ENCODE assay signal across 1 cellular context in the genomic region with DNA sequence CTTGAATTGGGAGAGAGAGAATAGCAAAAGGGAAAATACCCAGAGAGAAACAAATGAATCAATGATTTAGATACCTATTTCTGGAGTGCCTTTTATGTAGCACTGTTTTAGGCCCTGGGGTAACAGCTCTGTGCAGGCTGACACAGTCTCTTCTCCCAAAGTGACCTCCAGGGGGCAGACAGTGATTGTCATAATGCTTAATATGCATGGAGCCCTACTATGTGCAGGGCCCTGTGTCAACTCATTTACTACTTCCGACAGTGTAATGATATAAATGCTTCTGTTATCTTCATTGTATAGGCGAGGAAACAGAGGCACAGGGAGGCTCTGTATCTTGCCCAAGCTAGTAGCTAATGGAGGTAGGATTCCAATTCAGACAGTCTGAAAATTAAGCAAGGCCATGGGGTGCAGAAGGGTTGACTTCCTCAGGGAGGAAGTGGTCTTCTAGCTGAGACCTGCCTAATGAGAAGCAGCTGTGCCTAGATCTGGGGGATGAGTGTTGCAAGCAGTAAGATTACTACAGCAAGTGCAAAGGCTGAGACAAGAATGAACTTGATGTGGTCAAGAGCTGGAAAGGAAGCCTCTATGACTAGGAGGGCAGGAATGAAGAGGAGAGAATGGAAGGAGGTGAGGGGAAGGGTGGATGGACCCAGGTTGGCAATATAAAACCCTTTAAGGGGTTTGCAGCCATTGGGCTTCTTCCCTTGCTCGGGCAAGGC.
TF ChIP-seq lines count a peak whose summit lies in the region.

No MANE protein-coding gene starts in this region.

TF ChIP-seq in liver, 16 proteins besides CTCF, POLR2A, EP300 and RAD21 (continued from another document):
- TF ChIP-seq EGR1 (IDR thresholded peaks at IDR 0.05; ENCODE audit: low read depth in 2 of 2) (no peak), GABPA (IDR thresholded peaks at IDR 0.05 in 1 of 2, conservative IDR thresholded peaks at IDR 0.05 in 1 of 2) (no peak), HNF4G (IDR thresholded peaks at IDR 0.05) (no peak)
